In genomic region chr9:114117614-114117995, GRCh38 we compare ENCODE assay signal across 20 cellular contexts. TPM values are rescaled to one million over a fixed set of nuclear protein-coding genes. Genes with fewer than 3 reads are reported as not detected.
DNase-seq lines count a peak whose midpoint lies in the region; ATAC-seq and TF ChIP-seq lines count a peak whose summit lies in the region.
"Had no signal": no experiment of that assay in that cellular context is flagged by ENCODE, and none has a peak within 500 bp of the region (broad histone marks: within the 10 kb centered on the region; RNA-seq: fewer than 3 reads in every experiment).

No MANE protein-coding gene starts in this region.

- H3K4me1 Mint-ChIP-seq in Calu3 (ENCODE audit: low read depth, unreplicated experiment) (peaks cover 42% of the 10 kb centered on the region), brain (peaks cover 26% of the 10 kb centered on the region)

- H3K27me3 ChIP-seq in spleen (replicated peaks in 1 of 7), result peaks cover 0 to 46% (median 0%) of the 10 kb centered on the region in 7 donors

- intact Hi-C loops in Calu3 (cut with micrococcal nuclease; ENCODE audit: unreplicated experiment), result no loop called here
- intact Hi-C loops in spleen (cut with DNase I; ENCODE audit: low total_unique reads), result no loop called here

- H3K27me3 Mint-ChIP-seq in Calu3 (ENCODE audit: unreplicated experiment) (peaks cover 17% of the 10 kb centered on the region), brain (peaks cover 14% of the 10 kb centered on the region)

- WGBS in spleen, 5 donors, result 87 to 92% (median 87%) methylated on average over 7 of the region's 7 CpGs

- H3K36me3 ChIP-seq in spleen, result no peaks in the 10 kb centered on the region
- H3K36me3 ChIP-seq: BLaER1 treated with 17β-estradiol and CSF1 and Interleukin-3, amounts not matched to agents 10 nM and 100 nM had no signal

- no peaks in the 10 kb centered on the region for H3K9me3 ChIP-seq in spleen
- H3K9me3 ChIP-seq: BLaER1 treated with 17β-estradiol and CSF1 and Interleukin-3, amounts not matched to agents 10 nM and 100 nM had no signal

- DNase-seq in Calu3 (no peak), mucosa of gallbladder (ENCODE audit: low spot score) (peak; percentile 38), spleen (peak; percentile 18), AG08395 (ENCODE audit: low spot score) (no peak)
- DNase-seq: CD8-positive, alpha-beta T cell; HFFc6; Kasumi-1; NCI-H1105; NCI-H1694; NCI-H2081 treated with DMSO at 0.1 percent for 48 hours; OCI-M1 had no signal

- H3K36me3 Mint-ChIP-seq in Calu3 (ENCODE audit: insufficient read depth, unreplicated experiment) (no peaks in the 10 kb centered on the region), brain (no peaks in the 10 kb centered on the region)
- H3K36me3 Mint-ChIP-seq: CD8-positive, alpha-beta T cell had no signal

- H3K4me3 Mint-ChIP-seq in Calu3 (ENCODE audit: low read depth, unreplicated experiment) (peak overlapping the region; percentile 44), brain (no peak overlapping the region)
- H3K4me3 Mint-ChIP-seq: CD8-positive, alpha-beta T cell; HFFc6 had no signal

- H3K27ac ChIP-seq in spleen, result no peak overlapping the region
- H3K27ac ChIP-seq: BLaER1 treated with 17β-estradiol and CSF1 and Interleukin-3, amounts not matched to agents 10 nM and 100 nM; HL-60 had no signal

- CTCF ChIA-PET in Calu3 (lab: Charles Lee), result interaction anchor here (1.3 to 1.5 kb wide), 3 partner anchors 10 to 35 kb away, joined by 5 to 19 read pairs (median 6); partner anchors contain the start of gene KIF12

- H3K9me3 Mint-ChIP-seq in Calu3 (ENCODE audit: low read depth, unreplicated experiment) (peaks cover 4% of the 10 kb centered on the region), brain (peaks cover 0 to 3% (median 0%) of the 10 kb centered on the region in 5 experiments)
- H3K9me3 Mint-ChIP-seq: CD8-positive, alpha-beta T cell; HFFc6 had no signal

- no peak for ATAC-seq in HG03097 (IDR thresholded peaks at IDR 0.05; ENCODE audit: low FRiP score, unreplicated experiment)
- no peak for ATAC-seq in HG03469 (IDR thresholded peaks at IDR 0.05; ENCODE audit: unreplicated experiment)
- ATAC-seq in HG03378 (IDR thresholded peaks at IDR 0.05; ENCODE audit: unreplicated experiment), result no peak
- ATAC-seq: CD8-positive, alpha-beta T cell had no signal

- H3K4me3 ChIP-seq in spleen, result no peak overlapping the region
- H3K4me3 ChIP-seq: BLaER1 treated with 17β-estradiol and CSF1 and Interleukin-3, amounts not matched to agents 10 nM and 100 nM had no signal

- no peak overlapping the region for H3K27ac Mint-ChIP-seq in Calu3 (ENCODE audit: unreplicated experiment)
- H3K27ac Mint-ChIP-seq in brain, result peak overlapping the region in 3 of 5 experiments; percentile 8 to 71 (median 58)
- H3K27ac Mint-ChIP-seq: CD8-positive, alpha-beta T cell; HFFc6 had no signal

- no TSS peak for BruUV-seq in Calu3 (replicated peaks; lab: Mats Ljungman, UMichigan)

- TF ChIP-seq CTCF in Calu3 (IDR thresholded peaks at IDR 0.05; ENCODE audit: unreplicated experiment) (no peak), brain (conservative IDR thresholded peaks at IDR 0.05) (no peak), spleen (IDR thresholded peaks at IDR 0.05 in 8 of 11, conservative IDR thresholded peaks at IDR 0.05 in 3 of 11) (no peak)

- no peaks in the 10 kb centered on the region for H3K4me1 ChIP-seq in spleen

- no peak for TF ChIP-seq POLR2A in spleen (IDR thresholded peaks at IDR 0.05)

RNA-seq across cellular contexts. Expression of gene KIF12, which starts 18.5 kb away (rescaled TPM):
- total RNA-seq in Calu3 (2022) (52.3 and 54.0 TPM in 2 replicates), mucosa of gallbladder (212 TPM), spleen (1 to 10 TPM in 2 of 7 donors, not detected in 5; 1.0 to 1.5 TPM)
- polyA plus RNA-seq in brain (ENCODE audit: insufficient read depth, low read depth, low replicate concordance) (not detected), spleen (under 1 TPM; 0.20 to 0.26 (median 0.23) TPM)
- total RNA-seq: A673; CD8-positive, alpha-beta T cell; H4; HFFc6 had no signal
- polyA plus RNA-seq: IgD-negative memory B cell had no signal

RNA-seq across cellular contexts. Expression of gene COL27A1, which starts 37.7 kb away (rescaled TPM):
- total RNA-seq in Calu3 (2022) (20.1 and 21.4 TPM in 2 replicates), mucosa of gallbladder (41.1 TPM), spleen (10 to 100 TPM in 4 of 7 donors, 1 to 10 TPM in 3; 2.3 to 23.4 (median 10.4) TPM)
- polyA plus RNA-seq in brain (ENCODE audit: insufficient read depth, low read depth, low replicate concordance) (0.17 TPM), spleen (1 to 10 TPM; 2.1 to 8.1 (median 3.0) TPM)
- polyA plus RNA-seq: IgD-negative memory B cell had no signal

RNA-seq across cellular contexts. Expression of gene AMBP, which starts 39.5 kb away (rescaled TPM):
- 2.7 and 3.9 TPM in 2 replicates for total RNA-seq in Calu3 (2022)
- polyA plus RNA-seq in brain (ENCODE audit: insufficient read depth, low read depth, low replicate concordance), result not detected
- 1,366 TPM for total RNA-seq in mucosa of gallbladder
- total RNA-seq in spleen, result 1 to 10 TPM in 1 of 7 donors, not detected in 6; 1.6 TPM
- polyA plus RNA-seq in spleen, result under 1 TPM in 2 of 3 donors, not detected in 1; 0.09 to 0.12 TPM
- total RNA-seq: A673; CD8-positive, alpha-beta T cell; HFFc6 had no signal
- polyA plus RNA-seq: IgD-negative memory B cell had no signal

Comparison
In these comparisons a context has a peak if more than half of its experiments do, and no peak if none do; other contexts are left out.
1. DNase-seq: peak in mucosa of gallbladder (single experiment) and spleen (single experiment); none in Calu3 (single experiment) and AG08395 (single experiment).
2. RNA of gene KIF12, which starts 18.5 kb away (total RNA-seq): 212 TPM in mucosa of gallbladder (single experiment) and 52.3 to 54.0 TPM in Calu3; 1.0 to 1.5 TPM in spleen; every median in the first group is over 10 times any median in the second.
3. RNA of gene AMBP, which starts 39.5 kb away (total RNA-seq): 1,366 TPM in mucosa of gallbladder (single experiment); 2.7 to 3.9 TPM in Calu3 and 1.6 TPM in spleen; every median in the first group is over 100 times any median in the second.